In the genomic region with DNA sequence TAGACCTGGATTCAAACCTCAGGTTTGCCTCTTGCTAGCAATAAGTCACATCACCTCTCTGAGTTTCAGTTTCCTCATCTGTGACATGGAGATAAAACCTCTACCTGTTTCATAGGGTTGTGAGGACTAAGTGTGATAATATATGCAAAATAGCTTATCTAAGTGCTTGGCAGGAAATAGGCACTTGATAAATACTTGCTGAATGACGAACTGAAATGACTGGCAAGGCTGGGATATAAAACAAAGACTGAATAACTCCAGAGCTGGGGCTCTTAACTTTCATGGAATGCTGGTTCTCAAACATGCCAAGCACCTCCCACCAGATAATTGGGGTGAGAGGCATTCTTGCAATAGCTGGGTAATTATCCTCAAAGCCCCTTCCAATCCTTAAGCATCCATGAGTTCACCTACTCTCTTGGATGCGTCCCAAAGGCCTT, we compare ENCODE assay signal across 12 cellular contexts.
DNase-seq lines count a peak whose midpoint lies in the region; ATAC-seq and TF ChIP-seq lines count a peak whose summit lies in the region.
"Had no signal": no experiment of that assay in that cellular context is flagged by ENCODE, and none has a peak within 500 bp of the region (broad histone marks: within the 10 kb centered on the region; RNA-seq: fewer than 3 reads in every experiment).

No MANE protein-coding gene starts in this region.

- CTCF ChIA-PET in mammary epithelial cell (lab: Charles Lee; ENCODE audit: low non-redundant PET) = interaction anchor here (0.5 to 0.6 kb wide), 2 partner anchors 38 to 40 kb away, joined by 3 to 7 read pairs; no protein-coding TSS in a partner anchor

- dilution Hi-C loops in mammary epithelial cell (cut with HindIII; ENCODE audit: low sequenced_read_pairs) = loop anchor here (5.0 kb wide), 3 partner anchors 63 to 198 kb away; no protein-coding TSS in a partner anchor

- H3K9me3 Mint-ChIP-seq in activated naive CD8-positive, alpha-beta T cell treated with anti-CD3 and anti-CD28 coated beads, Interleukin-2, amount 50 U/mL, for 24 hours = no peaks in the 10 kb centered on the region
- H3K9me3 Mint-ChIP-seq: naive thymus-derived CD8-positive, alpha-beta T cell had no signal

- H3K27me3 ChIP-seq in mammary epithelial cell (ENCODE audit: insufficient read depth, low read length) = no peaks in the 10 kb centered on the region

- H3K27me3 Mint-ChIP-seq in activated naive CD8-positive, alpha-beta T cell treated with anti-CD3 and anti-CD28 coated beads, Interleukin-2, amount 50 U/mL, for 24 hours = peaks cover 3% of the 10 kb centered on the region

- DNase-seq in AG10803 (ENCODE audit: low read depth) = peak; percentile 93
- DNase-seq in HT1080 (ENCODE audit: low read depth) = peak; percentile 96
- peak; percentile 80 for DNase-seq in mammary epithelial cell
- no peak for DNase-seq in NCI-H526 (lab: John Stamatoyannopoulos, UW)
- no peak for DNase-seq in stimulated activated CD4-positive, alpha-beta T cell treated with anti-CD3 and anti-CD28 coated beads, Interleukin-2, amount 100 ng/mL, for 48 hours
- no peak for DNase-seq in activated naive CD8-positive, alpha-beta T cell treated with anti-CD3 and anti-CD28 coated beads, Interleukin-2, amount 50 U/mL, for 24 hours
- DNase-seq: naive thymus-derived CD8-positive, alpha-beta T cell; OCI-M1; stimulated activated CD8-positive, alpha-beta memory T cell treated with anti-CD3 and anti-CD28 coated beads, Interleukin-4, amount 100 ng/mL, for 48 hours had no signal

- no peaks in the 10 kb centered on the region for H3K36me3 Mint-ChIP-seq in activated naive CD8-positive, alpha-beta T cell treated with anti-CD3 and anti-CD28 coated beads, Interleukin-2, amount 50 U/mL, for 24 hours (ENCODE audit: low read depth)
- H3K36me3 Mint-ChIP-seq: naive thymus-derived CD8-positive, alpha-beta T cell had no signal

- H3K4me3 ChIP-seq in AG10803 (ENCODE audit: low read length) (no peak overlapping the region), mammary epithelial cell (replicated peaks in 1 of 3; ENCODE audit: insufficient read depth in 1 of 3, low read depth in 2 of 3, low read length in 3 of 3) (no peak overlapping the region), mesodermal cell (ENCODE audit: extremely low read depth, insufficient read depth, low read length, poor library complexity, severe bottlenecking) (no peak overlapping the region)

- BruUV-seq in mammary epithelial cell (replicated peaks; lab: Mats Ljungman, UMichigan) = no TSS peak

- H3K27ac Mint-ChIP-seq in activated naive CD8-positive, alpha-beta T cell treated with anti-CD3 and anti-CD28 coated beads, Interleukin-2, amount 50 U/mL, for 24 hours = no peak overlapping the region
- H3K27ac Mint-ChIP-seq: naive thymus-derived CD8-positive, alpha-beta T cell had no signal

- H3K27ac ChIP-seq in mammary epithelial cell (ENCODE audit: insufficient read depth, low read depth, low read length) (peak overlapping the region; percentile 100), mesodermal cell (ENCODE audit: low read depth, low read length, severe bottlenecking) (peak overlapping the region; percentile 95)
- H3K27ac ChIP-seq: HL-60 had no signal

- no peaks in the 10 kb centered on the region for H3K79me2 ChIP-seq in mammary epithelial cell (ENCODE audit: insufficient read depth, low read length)

- H3K4me1 ChIP-seq in mammary epithelial cell (ENCODE audit: insufficient read depth, low read length) = peaks cover 64% of the 10 kb centered on the region
- peaks cover 36% of the 10 kb centered on the region for H3K4me1 ChIP-seq in mesodermal cell (ENCODE audit: control insufficient read depth, insufficient read depth, low read length, poor library complexity, severe bottlenecking)

- peak overlapping the region; percentile 9 for H2AFZ ChIP-seq in mammary epithelial cell (ENCODE audit: low read depth, low read length)

- H3K9me3 ChIP-seq in mammary epithelial cell (replicated peaks; ENCODE audit: insufficient read depth, low read length) (no peaks in the 10 kb centered on the region), mesodermal cell (ENCODE audit: control insufficient read depth, low read length) (no peaks in the 10 kb centered on the region)

- H3K9ac ChIP-seq in mammary epithelial cell (ENCODE audit: insufficient read depth, low read length) = peak overlapping the region; percentile 95

- H4K20me1 ChIP-seq in mammary epithelial cell (ENCODE audit: insufficient read depth, low read length) = no peaks in the 10 kb centered on the region

- WGBS in mammary epithelial cell (ENCODE audit: low coverage, missing lambda C conversion rate) = 23% methylated on average over 2 of the region's 2 CpGs
- 71% methylated on average over 1 of the region's 2 CpGs; no CpG with 5 or more reads in 1 of the 2 experiments for WGBS in mesodermal cell (ENCODE audit: insufficient coverage in 2 of 2), 2 experiments

- ATAC-seq in GM18873 (IDR thresholded peaks at IDR 0.05; ENCODE audit: low FRiP score, unreplicated experiment) = no peak
- no peak for ATAC-seq in activated naive CD8-positive, alpha-beta T cell treated with anti-CD3 and anti-CD28 coated beads, Interleukin-2, amount 50 U/mL, for 24 hours
- ATAC-seq: naive thymus-derived CD8-positive, alpha-beta T cell had no signal

- no peak for TF ChIP-seq CTCF in AG10803 (conservative IDR thresholded peaks at IDR 0.05; ENCODE audit: low read length)
- no peak for TF ChIP-seq CTCF in mammary epithelial cell (conservative IDR thresholded peaks at IDR 0.05 in 1 of 2, IDR thresholded peaks at IDR 0.05 in 1 of 2; ENCODE audit: extremely low read depth in 1 of 2, insufficient read depth in 1 of 2, low read depth in 1 of 2, low read length in 2 of 2)

- H3K4me3 Mint-ChIP-seq in activated naive CD8-positive, alpha-beta T cell treated with anti-CD3 and anti-CD28 coated beads, Interleukin-2, amount 50 U/mL, for 24 hours = no peak overlapping the region
- H3K4me3 Mint-ChIP-seq: naive thymus-derived CD8-positive, alpha-beta T cell had no signal

- peaks cover 8% of the 10 kb centered on the region for H3K4me1 Mint-ChIP-seq in activated naive CD8-positive, alpha-beta T cell treated with anti-CD3 and anti-CD28 coated beads, Interleukin-2, amount 50 U/mL, for 24 hours

- intact Hi-C loops in mammary epithelial cell (cut with micrococcal nuclease) = loop anchor here (1.0 to 5.0 kb wide), 11 partner anchors 25 to 200 kb away; partner anchors contain the start of gene SH3TC2

- in situ Hi-C loops in mammary epithelial cell (cut with MboI; ENCODE audit: low sequenced_read_pairs in 2 of 2) = loop anchor here in 1 of 2 donors (5.0 kb wide), 3 partner anchors 48 to 82 kb away; no protein-coding TSS in a partner anchor

- peak overlapping the region; percentile 27 for H3K4me2 ChIP-seq in mammary epithelial cell (ENCODE audit: insufficient read depth, low read depth, low read length)

- H3K36me3 ChIP-seq in mammary epithelial cell (ENCODE audit: insufficient read depth, low read length) = no peaks in the 10 kb centered on the region
- H3K36me3 ChIP-seq in mesodermal cell (ENCODE audit: control insufficient read depth, insufficient read depth, low read length) = no peaks in the 10 kb centered on the region

Comparison
In these comparisons a context has a peak if more than half of its experiments do, and no peak if none do; other contexts are left out.
1. DNase-seq: peak in AG10803 (single experiment), HT1080 (single experiment) and mammary epithelial cell (single experiment); none in NCI-H526 (0 of 2), stimulated activated CD4-positive, alpha-beta T cell treated with anti-CD3 and anti-CD28 coated beads, Interleukin-2, amount 100 ng/mL, for 48 hours (0 of 2) and activated naive CD8-positive, alpha-beta T cell treated with anti-CD3 and anti-CD28 coated beads, Interleukin-2, amount 50 U/mL, for 24 hours (single experiment).